In genomic region chr19:49579947-49580263, GRCh38 we compare ENCODE assay signal across 1 cellular context.
TF ChIP-seq lines count a peak whose summit lies in the region.

No MANE protein-coding gene starts in this region.

TF ChIP-seq in liver, 16 proteins besides CTCF, POLR2A, EP300 and RAD21 (continued from another document):
- TF ChIP-seq REST (IDR thresholded peaks at IDR 0.05) = no peak
- no peak for TF ChIP-seq SP1 (IDR thresholded peaks at IDR 0.05)
TF ChIP-seq in liver: peak in this region for 0.
